12 cellular contexts compared by ENCODE assay signal in genomic region chr1:153314388-153314787, GRCh38. TPM values are rescaled to one million over a fixed set of nuclear protein-coding genes. Genes with fewer than 3 reads are reported as not detected.
"Had no signal": no experiment of that assay in that cellular context is flagged by ENCODE, and none has a peak within 500 bp of the region (broad histone marks: within the 10 kb centered on the region; RNA-seq: fewer than 3 reads in every experiment).

No MANE protein-coding gene starts in this region.

RNA-seq across cellular contexts. Expression of gene PGLYRP3, which starts 1.6 kb away (rescaled TPM):
- total RNA-seq: OCI-LY7, PC-3, PC-9, Peyer's patch, Right ventricle myocardium inferior, Right ventricle myocardium superior, RPMI7951, SJCRH30, SJSA1, SK-MEL-5, T-cell had no signal
- polyA plus RNA-seq: SK-N-SH had no signal

RNA-seq across cellular contexts. Expression of gene PGLYRP4, which starts 34.3 kb away (rescaled TPM):
- total RNA-seq: OCI-LY7, PC-3, PC-9, Peyer's patch, Right ventricle myocardium inferior, Right ventricle myocardium superior, RPMI7951, SJCRH30, SJSA1, SK-MEL-5, T-cell had no signal
- polyA plus RNA-seq: SK-N-SH had no signal

RNA-seq across cellular contexts. Expression of gene S100A9, which starts 43.3 kb away (rescaled TPM):
- total RNA-seq: OCI-LY7, SJCRH30, SJSA1, SK-MEL-5 had no signal
- polyA plus RNA-seq: SK-N-SH had no signal

RNA-seq across cellular contexts. Expression of gene LORICRIN, which starts 54.9 kb away (rescaled TPM):
- total RNA-seq: OCI-LY7, PC-3, PC-9, Peyer's patch, Right ventricle myocardium inferior, Right ventricle myocardium superior, RPMI7951, SJCRH30, SJSA1, SK-MEL-5 had no signal
- polyA plus RNA-seq: SK-N-SH had no signal
